Comparison of ENCODE assay signal across 22 cellular contexts in genomic region chr20:44118185-44119034, GRCh38.
"Had no signal": no experiment of that assay in that cellular context is flagged by ENCODE, and none has a peak within 500 bp of the region (broad histone marks: within the 10 kb centered on the region; RNA-seq: fewer than 3 reads in every experiment).

No MANE protein-coding gene starts in this region.

- DNase-seq: activated CD4-positive, alpha-beta memory T cell treated with anti-CD3 and anti-CD28 coated beads for 36 hours; activated effector memory CD4-positive, alpha-beta T cell treated with Interleukin-2 at 50 U/mL for 16 hours; activated naive CD4-positive, alpha-beta T cell treated with anti-CD3 and anti-CD28 coated beads, Interleukin-2, amount 50 U/mL, for 16 hours; activated T-cell treated with anti-CD3 and anti-CD28 coated beads, Interleukin-2, amount 50 U/mL, for 4 hours; body of pancreas; cortex of kidney; effector CD4-positive, alpha-beta T cell; foreskin melanocyte; heart right ventricle; left colon; mammary epithelial cell; naive thymus-derived CD4-positive, alpha-beta T cell; small intestine; stimulated activated CD4-positive, alpha-beta T cell treated with anti-CD3 and anti-CD28 coated beads, Interleukin-4, amount 100 ng/mL, for 4 hours; stimulated activated CD8-positive, alpha-beta memory T cell treated with anti-CD3 and anti-CD28 coated beads, Interleukin-4, amount 100 ng/mL, for 48 hours; stimulated activated naive CD4-positive, alpha-beta T cell treated with Interleukin-2 at 50 U/mL for 16 hours; substantia nigra; T-helper 1 cell had no signal

- H3K27ac Mint-ChIP-seq: activated CD4-positive, alpha-beta memory T cell treated with anti-CD3 and anti-CD28 coated beads for 36 hours; naive thymus-derived CD4-positive, alpha-beta T cell had no signal

- H3K9me3 ChIP-seq: body of pancreas, heart right ventricle, tibial nerve, vagina had no signal

- H3K4me1 Mint-ChIP-seq: central memory CD8-positive, alpha-beta T cell had no signal

- ATAC-seq: activated T-cell treated with anti-CD3 and anti-CD28 coated beads, Interleukin-2, amount 50 U/mL, for 4 hours; body of pancreas; heart right ventricle; left colon; naive thymus-derived CD4-positive, alpha-beta T cell had no signal

- H3K4me3 Mint-ChIP-seq: activated CD4-positive, alpha-beta memory T cell treated with anti-CD3 and anti-CD28 coated beads for 36 hours; activated T-cell treated with anti-CD3 and anti-CD28 coated beads, Interleukin-2, amount 50 U/mL, for 4 hours; central memory CD8-positive, alpha-beta T cell; naive thymus-derived CD4-positive, alpha-beta T cell had no signal

- H3K27me3 ChIP-seq: vagina had no signal

- H3K27ac ChIP-seq: body of pancreas, tibial nerve, vagina, VCaP had no signal

- H3K9me3 Mint-ChIP-seq: activated CD4-positive, alpha-beta memory T cell treated with anti-CD3 and anti-CD28 coated beads for 36 hours; activated T-cell treated with anti-CD3 and anti-CD28 coated beads, Interleukin-2, amount 50 U/mL, for 4 hours; central memory CD8-positive, alpha-beta T cell; naive thymus-derived CD4-positive, alpha-beta T cell had no signal

- H3K36me3 ChIP-seq: tibial nerve, vagina had no signal

- H3K36me3 Mint-ChIP-seq: activated CD4-positive, alpha-beta memory T cell treated with anti-CD3 and anti-CD28 coated beads for 36 hours; naive thymus-derived CD4-positive, alpha-beta T cell had no signal

- H3K4me1 ChIP-seq: body of pancreas, tibial nerve had no signal

- H3K4me3 ChIP-seq: body of pancreas, heart right ventricle, tibial nerve, vagina had no signal
